Comparison of ENCODE assay signal across 8 cellular contexts in genomic region chr4:4289055-4289454, GRCh38. TPM values are rescaled to one million over a fixed set of nuclear protein-coding genes. Genes with fewer than 3 reads are reported as not detected.
DNase-seq lines count a peak whose midpoint lies in the region; ATAC-seq and TF ChIP-seq lines count a peak whose summit lies in the region.

No MANE protein-coding gene starts in this region.

- H3K4me3 Mint-ChIP-seq in natural killer cell: peak overlapping the region; percentile 98

- no peaks in the 10 kb centered on the region for H3K36me3 Mint-ChIP-seq in natural killer cell

- peaks cover 32 to 60% (median 46%) of the 10 kb centered on the region in 11 experiments for H3K36me3 ChIP-seq in BLaER1 treated with 17β-estradiol and CSF1 and Interleukin-3, amounts not matched to agents 10 nM and 100 nM

- peak overlapping the region; percentile 92 to 99 (median 98) for H3K4me2 ChIP-seq in BLaER1 treated with 17β-estradiol and CSF1 and Interleukin-3, amounts not matched to agents 10 nM and 100 nM

- DNase-seq in LNCaP clone FGC (ENCODE audit: low read depth) (no peak), dorsolateral prefrontal cortex (no peak), natural killer cell (no peak), AML-193 (lab: John Stamatoyannopoulos, UW) (no peak), SK-N-DZ (ENCODE audit: low spot score) (no peak)

- no peak for ATAC-seq in natural killer cell
- no peak for ATAC-seq in GM21390 (IDR thresholded peaks at IDR 0.05; ENCODE audit: unreplicated experiment)
- ATAC-seq in GM19467 (IDR thresholded peaks at IDR 0.05; ENCODE audit: unreplicated experiment): no peak

- peak overlapping the region; percentile 74 to 89 (median 80) for H3K9ac ChIP-seq in BLaER1 treated with 17β-estradiol and CSF1 and Interleukin-3, amounts not matched to agents 10 nM and 100 nM

- TF ChIP-seq CTCF in LNCaP clone FGC (IDR thresholded peaks at IDR 0.05; ENCODE audit: control insufficient read depth, extremely low read depth, insufficient read depth): no peak
- TF ChIP-seq CTCF in dorsolateral prefrontal cortex (IDR thresholded peaks at IDR 0.05 in 54 of 56, conservative IDR thresholded peaks at IDR 0.05 in 2 of 56; ENCODE audit: low read depth in 1 of 56, partially characterized antibody in 56 of 56): no peak
- TF ChIP-seq CTCF in natural killer cell (IDR thresholded peaks at IDR 0.05): no peak

- peaks cover 0 to 95% (median 62%) of the 10 kb centered on the region in 11 experiments; a peak in 17 of 22 replicates for H4K20me1 ChIP-seq in BLaER1 treated with 17β-estradiol and CSF1 and Interleukin-3, amounts not matched to agents 10 nM and 100 nM

- intact Hi-C loops in dorsolateral prefrontal cortex (cut with DNase I): no loop called here
- intact Hi-C loops in natural killer cell (cut with micrococcal nuclease): no loop called here

- no peaks in the 10 kb centered on the region for H3K27me3 Mint-ChIP-seq in natural killer cell (ENCODE audit: low read depth in 2 of 2)

- peak overlapping the region; percentile 73 to 99 (median 92) for H3K4me3 ChIP-seq in BLaER1 treated with 17β-estradiol and CSF1 and Interleukin-3, amounts not matched to agents 10 nM and 100 nM
- H3K4me3 ChIP-seq in LNCaP clone FGC (ENCODE audit: low read depth, low read length): peak overlapping the region; percentile 66
- peak overlapping the region; percentile 59 to 100 (median 88) for H3K4me3 ChIP-seq in dorsolateral prefrontal cortex

- H3K27ac Mint-ChIP-seq in natural killer cell: peak overlapping the region; percentile 81 to 98

- H3K27me3 ChIP-seq in BLaER1 treated with 17β-estradiol and CSF1 and Interleukin-3, amounts not matched to agents 10 nM and 100 nM: no peaks in the 10 kb centered on the region
- no peaks in the 10 kb centered on the region for H3K27me3 ChIP-seq in dorsolateral prefrontal cortex

- H3K4me1 Mint-ChIP-seq in natural killer cell: peaks cover 52 to 66% of the 10 kb centered on the region in 2 donors

- H3K9me3 Mint-ChIP-seq in natural killer cell: no peaks in the 10 kb centered on the region

- H3K9me3 ChIP-seq in BLaER1 treated with 17β-estradiol and CSF1 and Interleukin-3, amounts not matched to agents 10 nM and 100 nM (replicated peaks in 1 of 11): no peaks in the 10 kb centered on the region

- peak overlapping the region in 9 of 11 experiments; percentile 57 to 81 (median 67); a peak in 14 of 22 replicates for H3K27ac ChIP-seq in BLaER1 treated with 17β-estradiol and CSF1 and Interleukin-3, amounts not matched to agents 10 nM and 100 nM
- peak overlapping the region in 3 of 59 donors; percentile 81 to 86 (median 85) for H3K27ac ChIP-seq in dorsolateral prefrontal cortex

- H3K4me1 ChIP-seq in BLaER1 treated with 17β-estradiol and CSF1 and Interleukin-3, amounts not matched to agents 10 nM and 100 nM: peaks cover 22 to 47% (median 28%) of the 10 kb centered on the region in 10 experiments

RNA-seq across cellular contexts. Expression of gene LYAR, which starts 0.9 kb away (rescaled TPM):
- 10 to 100 TPM in 7 of 120 experiments, 1 to 10 TPM in 113; 3.5 to 13.6 (median 7.0) TPM for total RNA-seq in dorsolateral prefrontal cortex
- 10 to 100 TPM; 42.9 to 81.1 (median 55.8) TPM for total RNA-seq in natural killer cell
- polyA plus RNA-seq in SK-N-DZ (2014; cell fraction: cytosol; rRNA removed): 28.7 and 32.0 TPM in 2 replicates
- 14.4 and 29.7 TPM in 2 replicates for polyA plus RNA-seq in SK-N-DZ (2014; cell fraction: nucleus; rRNA removed)

RNA-seq across cellular contexts. Expression of gene ZBTB49, which starts 1.0 kb away (rescaled TPM):
- total RNA-seq in dorsolateral prefrontal cortex (10 to 100 TPM in 47 of 120 experiments, 1 to 10 TPM in 73; 4.4 to 19.7 (median 9.2) TPM), natural killer cell (10 to 100 TPM; 19.3 to 36.5 (median 30.0) TPM)
- 2.9 and 14.0 TPM in 2 replicates for polyA plus RNA-seq in SK-N-DZ (2014; cell fraction: cytosol; rRNA removed)
- polyA plus RNA-seq in SK-N-DZ (2014; cell fraction: nucleus; rRNA removed): 5.2 and 5.8 TPM in 2 replicates

RNA-seq across cellular contexts. Expression of gene TMEM128, which starts 41.0 kb away (rescaled TPM):
- total RNA-seq in dorsolateral prefrontal cortex: 10 to 100 TPM in 117 of 120 experiments, 1 to 10 TPM in 3; 9.1 to 32.5 (median 17.4) TPM
- total RNA-seq in natural killer cell: 10 to 100 TPM in 2 of 3 donors, 1 to 10 TPM in 1; 9.3 to 12.2 (median 11.4) TPM
- 46.5 and 51.3 TPM in 2 replicates for polyA plus RNA-seq in SK-N-DZ (2014; cell fraction: cytosol; rRNA removed)
- 19.8 and 27.0 TPM in 2 replicates for polyA plus RNA-seq in SK-N-DZ (2014; cell fraction: nucleus; rRNA removed)
